ENCODE assay signal across 8 cellular contexts in genomic region chr11:85536438-85536837, GRCh38.
"Had no signal": no experiment of that assay in that cellular context is flagged by ENCODE, and none has a peak within 500 bp of the region (broad histone marks: within the 10 kb centered on the region; RNA-seq: fewer than 3 reads in every experiment).

No MANE protein-coding gene starts in this region.

- H3K4me3 ChIP-seq: GM12878 had no signal

- DNase-seq: GDM1, GF-D8 had no signal

- FAIRE-seq: G401.6, GM12878, GM12891, GM12892, GM18507, GM19239 had no signal
